ENCODE assay signal across 8 cellular contexts in the genomic region with DNA sequence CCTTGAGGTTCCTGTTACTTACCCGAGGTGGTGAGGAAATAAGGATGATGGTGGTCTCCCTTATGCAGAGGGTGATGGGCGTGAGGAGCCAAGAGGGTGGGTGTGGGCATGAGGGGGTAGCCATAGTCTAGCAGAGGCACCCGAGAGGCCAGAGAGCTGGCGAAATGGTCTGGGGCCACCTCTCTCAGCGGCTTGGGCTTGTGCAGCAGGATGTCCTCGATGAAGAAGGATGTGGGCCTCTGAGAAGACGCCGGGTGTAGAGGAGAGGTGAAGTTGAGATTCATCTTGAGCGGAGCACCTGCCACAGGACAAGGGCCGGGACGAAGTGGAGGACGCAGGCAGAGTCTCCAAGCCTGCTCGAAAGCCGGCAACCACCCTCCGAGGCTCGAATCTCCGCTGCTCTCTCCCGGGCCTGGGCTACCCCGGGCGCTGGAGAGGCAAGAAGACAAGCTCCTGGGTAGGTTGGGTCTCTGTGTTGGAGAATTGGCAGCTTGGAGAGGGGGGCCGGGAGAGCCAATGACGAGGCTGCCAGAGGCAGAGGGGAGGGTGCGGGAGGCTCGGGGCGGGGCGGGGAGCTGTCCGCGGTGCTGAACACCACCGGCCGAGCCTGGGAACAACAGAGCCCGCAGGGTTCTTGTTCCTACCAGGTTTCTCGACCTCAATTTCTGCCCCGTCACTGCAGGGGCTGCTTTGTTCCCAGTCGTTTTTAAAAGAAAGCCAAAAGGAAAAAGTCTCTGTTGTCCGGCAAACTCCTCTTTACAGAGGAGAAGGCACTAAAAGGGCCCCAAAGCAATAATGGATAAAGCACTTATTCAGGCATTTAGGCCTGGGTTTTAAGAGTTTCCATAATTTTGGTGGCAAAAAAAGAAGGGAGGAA. TPM values are rescaled to one million over a fixed set of nuclear protein-coding genes. Genes with fewer than 3 reads are reported as not detected.
DNase-seq lines count a peak whose midpoint lies in the region; ATAC-seq, FAIRE-seq and TF ChIP-seq lines count a peak whose summit lies in the region.

A gene (minus strand): TSS at position 447 of the 877 bp plus-strand sequence. CDS start 163 bp downstream, at position 284.

- no TSS peak for BruUV-seq in endothelial cell of umbilical vein (replicated peaks; lab: Mats Ljungman, UMichigan)

- peak; percentile 52 for FAIRE-seq in endothelial cell of umbilical vein (lab: Jason Lieb, UNC)

- no peaks in the 10 kb centered on the region for H3K36me3 ChIP-seq in endothelial cell of umbilical vein (ENCODE audit: control insufficient read depth in 2 of 2, extremely low read depth in 1 of 2, insufficient read depth in 2 of 2, low read length in 2 of 2)

- H3K9me1 ChIP-seq in endothelial cell of umbilical vein (replicated peaks; ENCODE audit: control insufficient read depth, extremely low read depth, insufficient read depth, low read length): no peaks in the 10 kb centered on the region

- no peak within 1 kb of the TSS for H3K27ac Mint-ChIP-seq in activated CD4-positive, alpha-beta T cell treated with anti-CD3 and anti-CD28 coated beads, Interleukin-2, amount 10 ng/mL, durations not matched to agents 7 days and 5 days
- H3K27ac Mint-ChIP-seq in natural killer cell treated with Interleukin-12 subunit alpha and Interleukin-12 subunit beta and Interleukin-15 and Interleukin-18, amount 100 ng/mL, for 72 hours: no peak within 1 kb of the TSS

- H3K27me3 ChIP-seq in endothelial cell of umbilical vein (ENCODE audit: control insufficient read depth in 2 of 2, insufficient read depth in 2 of 2, low read length in 2 of 2): peaks cover 77 to 96% of the 10 kb centered on the region in 2 experiments

- TF ChIP-seq POLR2A in endothelial cell of umbilical vein (IDR thresholded peaks at IDR 0.05; ENCODE audit: low read depth, low read length): no peak

- ATAC-seq in natural killer cell treated with Interleukin-12 subunit alpha and Interleukin-12 subunit beta and Interleukin-15 and Interleukin-18, amount 100 ng/mL, for 72 hours: peak; percentile 42 to 72
- ATAC-seq in HG02970 (IDR thresholded peaks at IDR 0.05; ENCODE audit: low FRiP score, unreplicated experiment) (no peak), GM21723 (IDR thresholded peaks at IDR 0.05; ENCODE audit: unreplicated experiment) (no peak)

- CTCF ChIA-PET in activated CD4-positive, alpha-beta T cell treated with anti-CD3 and anti-CD28 coated beads, Interleukin-2, amount 10 ng/mL, durations not matched to agents 7 days and 5 days (lab: Charles Lee): interaction anchor here (1.3 kb wide), 1 partner anchor 76 kb away, joined by 3 read pairs; no protein-coding TSS in a partner anchor
- CTCF ChIA-PET in endothelial cell of umbilical vein (lab: Charles Lee): interaction anchor here (0.5 to 1.0 kb wide), 3 partner anchors 39 to 1787 kb away, joined by 3 read pairs; no protein-coding TSS in a partner anchor

- DNase-seq in D341Med (ENCODE audit: low spot score) (peak; percentile 53), LoVo (ENCODE audit: low spot score) (peak; percentile 11), endothelial cell of umbilical vein (ENCODE audit: low read depth, low spot score) (peak; percentile 38), ureter (ENCODE audit: low spot score) (peak; percentile 54)
- DNase-seq in activated CD4-positive, alpha-beta T cell treated with anti-CD3 and anti-CD28 coated beads, Interleukin-2, amount 10 ng/mL, durations not matched to agents 7 days and 5 days: peak; percentile 63
- no peak for DNase-seq in natural killer cell treated with Interleukin-12 subunit alpha and Interleukin-12 subunit beta and Interleukin-15 and Interleukin-18, amount 100 ng/mL, for 72 hours (ENCODE audit: low spot score)

- H3K4me2 ChIP-seq in endothelial cell of umbilical vein (ENCODE audit: insufficient read depth, low read length): no peak within 1 kb of the TSS

- H3K4me3 Mint-ChIP-seq in activated CD4-positive, alpha-beta T cell treated with anti-CD3 and anti-CD28 coated beads, Interleukin-2, amount 10 ng/mL, durations not matched to agents 7 days and 5 days: no peak within 1 kb of the TSS
- H3K4me3 Mint-ChIP-seq in natural killer cell treated with Interleukin-12 subunit alpha and Interleukin-12 subunit beta and Interleukin-15 and Interleukin-18, amount 100 ng/mL, for 72 hours: no peak within 1 kb of the TSS

- POLR2A ChIA-PET in activated CD4-positive, alpha-beta T cell treated with anti-CD3 and anti-CD28 coated beads, Interleukin-2, amount 10 ng/mL, durations not matched to agents 7 days and 5 days (lab: Charles Lee): no interaction called here
- POLR2A ChIA-PET in endothelial cell of umbilical vein (lab: Charles Lee): no interaction called here

- no peak within 1 kb of the TSS for H3K27ac ChIP-seq in endothelial cell of umbilical vein (ENCODE audit: insufficient read depth, low read depth, low read length)

- TF ChIP-seq CTCF in endothelial cell of umbilical vein (IDR thresholded peaks at IDR 0.05; ENCODE audit: extremely low read depth in 1 of 2, insufficient read depth in 1 of 2, low read depth in 1 of 2, low read length in 2 of 2): no peak

- H3K4me1 ChIP-seq in endothelial cell of umbilical vein (ENCODE audit: control insufficient read depth, extremely low read depth, insufficient read depth, low read length): no peaks in the 10 kb centered on the region

- no peaks in the 10 kb centered on the region for H3K79me2 ChIP-seq in endothelial cell of umbilical vein (ENCODE audit: control insufficient read depth, insufficient read depth, low read length)

- H3K9me3 Mint-ChIP-seq in activated CD4-positive, alpha-beta T cell treated with anti-CD3 and anti-CD28 coated beads, Interleukin-2, amount 10 ng/mL, durations not matched to agents 7 days and 5 days: peaks cover 2% of the 10 kb centered on the region
- no peaks in the 10 kb centered on the region for H3K9me3 Mint-ChIP-seq in natural killer cell treated with Interleukin-12 subunit alpha and Interleukin-12 subunit beta and Interleukin-15 and Interleukin-18, amount 100 ng/mL, for 72 hours

- no peak within 1 kb of the TSS for H3K9ac ChIP-seq in endothelial cell of umbilical vein (replicated peaks; ENCODE audit: extremely low read depth, insufficient read depth, low read length)

- peaks cover 89% of the 10 kb centered on the region for H3K27me3 Mint-ChIP-seq in activated CD4-positive, alpha-beta T cell treated with anti-CD3 and anti-CD28 coated beads, Interleukin-2, amount 10 ng/mL, durations not matched to agents 7 days and 5 days
- peaks cover 65 to 74% of the 10 kb centered on the region in 2 donors for H3K27me3 Mint-ChIP-seq in natural killer cell treated with Interleukin-12 subunit alpha and Interleukin-12 subunit beta and Interleukin-15 and Interleukin-18, amount 100 ng/mL, for 72 hours

- dilution Hi-C loops in endothelial cell of umbilical vein (cut with MboI; ENCODE audit: extremely low pct_ligation_motif_present, low sequenced_read_pairs): no loop called here

- no peaks in the 10 kb centered on the region for H4K20me1 ChIP-seq in endothelial cell of umbilical vein (replicated peaks; ENCODE audit: control insufficient read depth, extremely low read depth, insufficient read depth, low read length)

- H3K9me3 ChIP-seq in endothelial cell of umbilical vein (replicated peaks; ENCODE audit: control insufficient read depth, insufficient read depth, low read length): no peaks in the 10 kb centered on the region

- no peak within 1 kb of the TSS for H3K4me3 ChIP-seq in endothelial cell of umbilical vein (replicated peaks in 1 of 3; ENCODE audit: insufficient read depth in 1 of 3, low read depth in 1 of 3, low read length in 3 of 3)

- peaks cover 2% of the 10 kb centered on the region for H3K36me3 Mint-ChIP-seq in activated CD4-positive, alpha-beta T cell treated with anti-CD3 and anti-CD28 coated beads, Interleukin-2, amount 10 ng/mL, durations not matched to agents 7 days and 5 days (ENCODE audit: low read depth)
- peaks cover 18% of the 10 kb centered on the region for H3K36me3 Mint-ChIP-seq in natural killer cell treated with Interleukin-12 subunit alpha and Interleukin-12 subunit beta and Interleukin-15 and Interleukin-18, amount 100 ng/mL, for 72 hours

- peaks cover 26% of the 10 kb centered on the region for H3K4me1 Mint-ChIP-seq in activated CD4-positive, alpha-beta T cell treated with anti-CD3 and anti-CD28 coated beads, Interleukin-2, amount 10 ng/mL, durations not matched to agents 7 days and 5 days
- H3K4me1 Mint-ChIP-seq in natural killer cell treated with Interleukin-12 subunit alpha and Interleukin-12 subunit beta and Interleukin-15 and Interleukin-18, amount 100 ng/mL, for 72 hours (ENCODE audit: low read depth in 2 of 2): peaks cover 18 to 22% of the 10 kb centered on the region in 2 donors

- no peak within 1 kb of the TSS for H2AFZ ChIP-seq in endothelial cell of umbilical vein (ENCODE audit: low read depth, low read length)

- intact Hi-C loops in endothelial cell of umbilical vein (cut with micrococcal nuclease): loop anchor here (2.0 to 5.0 kb wide), 2 partner anchors 73 to 99 kb away; a partner anchor contains a TSS

TF ChIP-seq in endothelial cell of umbilical vein, 7 proteins besides CTCF, POLR2A, EP300 and RAD21:
- peak; percentile 11 for TF ChIP-seq EZH2 (IDR thresholded peaks at IDR 0.05; ENCODE audit: borderline replicate concordance, low read depth, low read length, severe bottlenecking)
- TF ChIP-seq, protein P1, sequence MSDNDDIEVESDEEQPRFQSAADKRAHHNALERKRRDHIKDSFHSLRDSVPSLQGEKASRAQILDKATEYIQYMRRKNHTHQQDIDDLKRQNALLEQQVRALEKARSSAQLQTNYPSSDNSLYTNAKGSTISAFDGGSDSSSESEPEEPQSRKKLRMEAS (IDR thresholded peaks at IDR 0.05; ENCODE audit: insufficient read depth, insufficient read length): no peak

RNA-seq across cellular contexts. Expression of the gene that starts here (rescaled TPM):
- not detected for total RNA-seq in activated CD4-positive, alpha-beta T cell treated with anti-CD3 and anti-CD28 coated beads, Interleukin-2, amount 10 ng/mL, durations not matched to agents 7 days and 5 days
- total RNA-seq in endothelial cell of umbilical vein (not detected in 2 replicates), ureter (not detected)
- polyA plus RNA-seq in endothelial cell of umbilical vein: not detected in 2 replicates
- polyA plus RNA-seq in endothelial cell of umbilical vein (2011; cell fraction: cytosol; rRNA removed): not detected in 2 replicates
- polyA plus RNA-seq in endothelial cell of umbilical vein (2011; cell fraction: nucleus; rRNA removed): not detected in 2 replicates
- not detected in 2 replicates for polyA plus RNA-seq in endothelial cell of umbilical vein (2012)
- not detected in 2 replicates for polyA minus RNA-seq in endothelial cell of umbilical vein
- polyA minus RNA-seq in endothelial cell of umbilical vein (2011; cell fraction: cytosol; rRNA and poly(A)+ RNA removed): not detected
- polyA minus RNA-seq in endothelial cell of umbilical vein (2011; cell fraction: nucleus; rRNA and poly(A)+ RNA removed): not detected in 2 replicates
- not detected for total RNA-seq in natural killer cell treated with Interleukin-12 subunit alpha and Interleukin-12 subunit beta and Interleukin-15 and Interleukin-18, amount 100 ng/mL, for 72 hours

Comparison
In these comparisons a context has a peak if more than half of its experiments do, and no peak if none do; other contexts are left out.
1. Peak in DNase-seq in activated CD4-positive, alpha-beta T cell treated with anti-CD3 and anti-CD28 coated beads, Interleukin-2, amount 10 ng/mL, durations not matched to agents 7 days and 5 days; RNA of the gene not detected or under 1 TPM.
2. Peak in DNase-seq in endothelial cell of umbilical vein; RNA of the gene not detected or under 1 TPM.
3. Peak in ATAC-seq in natural killer cell treated with Interleukin-12 subunit alpha and Interleukin-12 subunit beta and Interleukin-15 and Interleukin-18, amount 100 ng/mL, for 72 hours; RNA of the gene not detected or under 1 TPM.
4. Peak in DNase-seq in ureter; RNA of the gene not detected or under 1 TPM.